9 cellular contexts compared by ENCODE assay signal in genomic region chr12:70733385-70733784, GRCh38.
DNase-seq lines count a peak whose midpoint lies in the region; ATAC-seq, FAIRE-seq and TF ChIP-seq lines count a peak whose summit lies in the region.
"Had no signal": no experiment of that assay in that cellular context is flagged by ENCODE, and none has a peak within 500 bp of the region (broad histone marks: within the 10 kb centered on the region; RNA-seq: fewer than 3 reads in every experiment).

No MANE protein-coding gene starts in this region.

- FAIRE-seq in GM12891 (lab: Jason Lieb, UNC) = no peak

- H3K4me1 ChIP-seq in A673 (ENCODE audit: insufficient read depth, low read length, poor library complexity, severe bottlenecking) = peaks cover 8% of the 10 kb centered on the region
- peaks cover 7% of the 10 kb centered on the region for H3K4me1 ChIP-seq in mucosa of descending colon (ENCODE audit: low read depth)

- no peaks in the 10 kb centered on the region for H3K9me3 Mint-ChIP-seq in HFFc6
- H3K9me3 Mint-ChIP-seq: immature natural killer cell had no signal

- DNase-seq in A673 (ENCODE audit: low spot score) = peak; percentile 88
- DNase-seq in GM12891 (ENCODE audit: insufficient read length, low spot score) = peak; percentile 26
- DNase-seq in HFFc6 = peak; percentile 67
- peak; percentile 84 for DNase-seq in LoVo (ENCODE audit: low spot score)
- DNase-seq in RPMI8226 = peak; percentile 61
- peak; percentile 63 for DNase-seq in epidermal melanocyte (ENCODE audit: insufficient read length, low spot score)
- DNase-seq in mucosa of descending colon = peak in 1 of 3 donors; percentile 58
- DNase-seq in stimulated activated CD4-positive, alpha-beta T cell treated with anti-CD3 and anti-CD28 coated beads, Interleukin-12 subunit alpha, Interleukin-12 subunit beta, amount 100 ng/mL, for 4 hours = no peak

- TF ChIP-seq POLR2A in GM12891 (IDR thresholded peaks at IDR 0.05; ENCODE audit: low read depth, low read length) = no peak

- no peak overlapping the region for H3K4me3 ChIP-seq in A673 (ENCODE audit: low read depth, low read length, poor library complexity, severe bottlenecking)
- no peak overlapping the region for H3K4me3 ChIP-seq in mucosa of descending colon

- H3K27ac Mint-ChIP-seq in HFFc6 = no peak overlapping the region
- H3K27ac Mint-ChIP-seq: immature natural killer cell had no signal

- H3K27me3 Mint-ChIP-seq in HFFc6 (ENCODE audit: insufficient read depth) = peaks cover 6% of the 10 kb centered on the region

- peak; percentile 80 for TF ChIP-seq CTCF in A673 (conservative IDR thresholded peaks at IDR 0.05; ENCODE audit: low read depth, low read length)
- TF ChIP-seq CTCF in HFFc6 (IDR thresholded peaks at IDR 0.05) = peak; percentile 86
- peak; percentile 36 for TF ChIP-seq CTCF in mucosa of descending colon (IDR thresholded peaks at IDR 0.05)

- no peaks in the 10 kb centered on the region for H3K9me3 ChIP-seq in A673 (ENCODE audit: low read depth, low read length, poor library complexity, severe bottlenecking)
- no peaks in the 10 kb centered on the region for H3K9me3 ChIP-seq in mucosa of descending colon

- CTCF ChIA-PET in A673 (lab: Charles Lee) = interaction anchor here (0.6 to 1.4 kb wide), 12 partner anchors 13 to 1257 kb away, joined by 3 to 9 read pairs (median 4); no protein-coding TSS in a partner anchor

- H3K36me3 ChIP-seq in A673 (ENCODE audit: insufficient read depth, low read length, poor library complexity, severe bottlenecking) (no peaks in the 10 kb centered on the region), mucosa of descending colon (ENCODE audit: low read depth) (no peaks in the 10 kb centered on the region)

- no peak overlapping the region for H3K27ac ChIP-seq in A673 (ENCODE audit: low read depth, low read length, poor library complexity, severe bottlenecking)

- no TSS peak for BruUV-seq in A673 (replicated peaks; lab: Mats Ljungman, UMichigan)

- intact Hi-C loops in A673 (cut with micrococcal nuclease; ENCODE audit: unreplicated experiment) (loop anchor here (2.0 to 5.0 kb wide), 6 partner anchors 115 to 1014 kb away; no protein-coding TSS in a partner anchor), mucosa of descending colon (cut with DNase I, micrococcal nuclease) (loop anchor here in 1 of 2 donors (5.0 to 10.0 kb wide), 3 partner anchors 111 to 851 kb away; no protein-coding TSS in a partner anchor)

- POLR2A ChIA-PET in A673 (lab: Charles Lee; ENCODE audit: low non-redundant PET) = no interaction called here

- no peaks in the 10 kb centered on the region for H3K27me3 ChIP-seq in A673 (replicated peaks; ENCODE audit: insufficient read depth, low read depth, low read length, poor library complexity)

- no peaks in the 10 kb centered on the region for H3K4me1 Mint-ChIP-seq in HFFc6 (ENCODE audit: low read depth)
- H3K4me1 Mint-ChIP-seq: immature natural killer cell had no signal

- ATAC-seq in mucosa of descending colon = peak; percentile 70

- no peaks in the 10 kb centered on the region for H3K36me3 Mint-ChIP-seq in HFFc6 (ENCODE audit: low read depth)
- H3K36me3 Mint-ChIP-seq: immature natural killer cell had no signal

- H3K4me3 Mint-ChIP-seq in HFFc6 = no peak overlapping the region
- H3K4me3 Mint-ChIP-seq: immature natural killer cell had no signal

TF ChIP-seq in GM12891, 5 proteins besides CTCF, POLR2A, EP300 and RAD21:
- TF ChIP-seq SPI1 (IDR thresholded peaks at IDR 0.05; ENCODE audit: low read depth, low read length) = no peak
- TF ChIP-seq PAX5 (IDR thresholded peaks at IDR 0.05; ENCODE audit: insufficient read depth, low read length, severe bottlenecking) = no peak
- no peak for TF ChIP-seq TAF1 (IDR thresholded peaks at IDR 0.05; ENCODE audit: low read depth, low read length)
- no peak for TF ChIP-seq POU2F2 (IDR thresholded peaks at IDR 0.05; ENCODE audit: low read depth, low read length)
- no peak for TF ChIP-seq POLR2AphosphoS5 (IDR thresholded peaks at IDR 0.05; ENCODE audit: low read depth, low read length)

Comparison
In these comparisons a context has a peak if more than half of its experiments do, and no peak if none do; other contexts are left out.
1. CTCF ChIP-seq: peak in every context shown above with its lines; median percentile 86 in HFFc6; 80 in A673; 36 in mucosa of descending colon.